Comparison of ENCODE assay signal across 25 cellular contexts in the genomic region with DNA sequence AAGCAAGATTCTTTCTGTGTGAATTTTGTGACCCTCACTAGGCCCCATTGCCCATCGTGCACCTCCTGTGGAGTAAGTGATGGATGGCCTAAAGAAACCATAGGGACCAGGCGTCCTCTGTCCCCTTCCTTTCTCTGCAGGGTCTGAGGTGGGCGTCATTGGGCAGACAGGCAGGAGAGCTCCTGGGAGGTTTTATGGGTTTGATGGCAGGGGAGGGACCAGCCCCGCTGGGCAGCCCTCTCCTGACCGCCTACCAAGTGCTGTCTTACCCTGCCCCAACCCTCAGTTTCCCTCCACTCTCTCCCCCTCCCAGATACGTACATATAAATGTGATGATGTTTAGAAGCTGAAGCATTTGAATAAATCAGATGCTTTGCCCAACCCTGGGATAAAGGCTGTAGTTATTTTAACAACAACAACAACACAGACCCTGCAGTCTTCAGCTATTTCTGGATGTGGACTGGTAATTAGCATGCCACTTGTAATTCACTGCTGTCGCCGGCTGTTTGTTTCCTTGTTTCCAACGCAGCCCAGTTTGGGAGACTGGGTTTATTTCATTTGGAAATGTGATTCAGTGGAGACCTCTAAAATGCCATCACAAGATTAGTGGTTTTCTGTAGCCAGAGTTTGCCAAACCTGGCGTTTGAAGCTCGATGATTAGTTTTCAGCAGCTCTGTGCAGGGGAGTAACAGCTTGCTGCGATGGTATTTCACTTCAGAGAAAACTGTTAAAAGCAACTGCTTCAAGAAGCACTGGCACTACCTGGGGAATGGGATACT.
DNase-seq lines count a peak whose midpoint lies in the region; ATAC-seq and TF ChIP-seq lines count a peak whose summit lies in the region.
"Had no signal": no experiment of that assay in that cellular context is flagged by ENCODE, and none has a peak within 500 bp of the region (broad histone marks: within the 10 kb centered on the region; RNA-seq: fewer than 3 reads in every experiment).

No MANE protein-coding gene starts in this region.

- H3K4me1 Mint-ChIP-seq in endodermal cell (peaks cover 7% of the 10 kb centered on the region), type B pancreatic cell (ENCODE audit: unreplicated experiment) (peaks cover 21% of the 10 kb centered on the region)
- H3K4me1 Mint-ChIP-seq in natural killer cell treated with Interleukin-12 subunit alpha and Interleukin-12 subunit beta and Interleukin-15 and Interleukin-18, amount 100 ng/mL, for 72 hours (ENCODE audit: low read depth in 2 of 2): no peaks in the 10 kb centered on the region

- no peaks in the 10 kb centered on the region for H3K9me2 ChIP-seq in Loucy (replicated peaks; ENCODE audit: low read depth, low read length)

- H3K27me3 ChIP-seq in Loucy (ENCODE audit: insufficient read depth, low read length, poor library complexity, severe bottlenecking) (no peaks in the 10 kb centered on the region), endodermal cell (ENCODE audit: control insufficient read depth, insufficient read depth, low read length, poor library complexity, severe bottlenecking) (no peaks in the 10 kb centered on the region)
- H3K27me3 ChIP-seq: SJSA1, upper lobe of left lung had no signal

- H3K9ac ChIP-seq in Loucy (ENCODE audit: low read depth, low read length, poor library complexity, severe bottlenecking): no peak overlapping the region
- no peak overlapping the region for H3K9ac ChIP-seq in endodermal cell (ENCODE audit: extremely low read depth, low read length, poor library complexity, severe bottlenecking)

- 73 to 77% methylated on average over 7 to 8 of the region's 12 CpGs for WGBS in endodermal cell (ENCODE audit: insufficient coverage in 1 of 2, insufficient read length in 1 of 2), 2 experiments

- no peak overlapping the region for H2AFZ ChIP-seq in Loucy (ENCODE audit: low read length)

- no peak for ATAC-seq in natural killer cell treated with Interleukin-12 subunit alpha and Interleukin-12 subunit beta and Interleukin-15 and Interleukin-18, amount 100 ng/mL, for 72 hours
- ATAC-seq: A549; activated naive CD4-positive, alpha-beta T cell treated with anti-CD3 and anti-CD28 coated beads, Interleukin-2, amount 50 U/mL, for 72 hours; activated T-helper 17 cell treated with anti-CD3 and anti-CD28 coated beads, Interleukin-2, amount 50 U/mL, for 72 hours; GM12878; T-cell had no signal

- TF ChIP-seq CTCF in Loucy (conservative IDR thresholded peaks at IDR 0.05; ENCODE audit: low read length): no peak
- TF ChIP-seq CTCF in endodermal cell (conservative IDR thresholded peaks at IDR 0.05): no peak
- no peak for TF ChIP-seq CTCF in type B pancreatic cell (conservative IDR thresholded peaks at IDR 0.05)

- peak overlapping the region; percentile 68 for H3K27ac ChIP-seq in endodermal cell (ENCODE audit: low read depth, low read length)
- H3K27ac ChIP-seq: A549, SJSA1, upper lobe of left lung had no signal

- peaks cover 59% of the 10 kb centered on the region for H3K4me1 ChIP-seq in Loucy (ENCODE audit: insufficient read depth, low read length, poor library complexity, severe bottlenecking)
- no peaks in the 10 kb centered on the region for H3K4me1 ChIP-seq in endodermal cell (ENCODE audit: control insufficient read depth, insufficient read depth, low read length)
- H3K4me1 ChIP-seq: A549, SJSA1 had no signal

- H3K36me3 ChIP-seq in Loucy (ENCODE audit: insufficient read depth, low read length): no peaks in the 10 kb centered on the region
- H3K36me3 ChIP-seq in endodermal cell (ENCODE audit: control insufficient read depth, insufficient read depth, low read length): no peaks in the 10 kb centered on the region
- H3K36me3 ChIP-seq: HAP-1, SJSA1, upper lobe of left lung had no signal

- peaks cover 30% of the 10 kb centered on the region; the same call in 1 of the 2 replicates for H3K79me2 ChIP-seq in Loucy (ENCODE audit: insufficient read depth, low read length)

- H3K4me2 ChIP-seq in Loucy (ENCODE audit: low read depth, low read length, poor library complexity, severe bottlenecking): peak overlapping the region; percentile 13
- H3K4me2 ChIP-seq: A549 had no signal

- H3K36me3 Mint-ChIP-seq in endodermal cell (ENCODE audit: low read depth) (no peaks in the 10 kb centered on the region), type B pancreatic cell (no peaks in the 10 kb centered on the region)
- H3K36me3 Mint-ChIP-seq in natural killer cell treated with Interleukin-12 subunit alpha and Interleukin-12 subunit beta and Interleukin-15 and Interleukin-18, amount 100 ng/mL, for 72 hours: no peaks in the 10 kb centered on the region

- H4K20me1 ChIP-seq in Loucy (ENCODE audit: insufficient read depth, low read length, poor library complexity, severe bottlenecking): no peaks in the 10 kb centered on the region

- H3K27ac Mint-ChIP-seq in endodermal cell: no peak overlapping the region
- no peak overlapping the region for H3K27ac Mint-ChIP-seq in type B pancreatic cell
- no peak overlapping the region for H3K27ac Mint-ChIP-seq in natural killer cell treated with Interleukin-12 subunit alpha and Interleukin-12 subunit beta and Interleukin-15 and Interleukin-18, amount 100 ng/mL, for 72 hours
- H3K27ac Mint-ChIP-seq: activated naive CD4-positive, alpha-beta T cell treated with anti-CD3 and anti-CD28 coated beads, Interleukin-2, amount 50 U/mL, for 72 hours; activated T-helper 17 cell treated with anti-CD3 and anti-CD28 coated beads, Interleukin-2, amount 50 U/mL, for 72 hours had no signal

- peaks cover 7% of the 10 kb centered on the region; the same call in 1 of the 2 replicates for H3F3A ChIP-seq in Loucy (ENCODE audit: low read depth)

- H3K27me3 Mint-ChIP-seq in endodermal cell (ENCODE audit: insufficient read depth) (no peaks in the 10 kb centered on the region), type B pancreatic cell (peaks cover 5% of the 10 kb centered on the region)
- peaks cover 25 to 27% of the 10 kb centered on the region in 2 donors for H3K27me3 Mint-ChIP-seq in natural killer cell treated with Interleukin-12 subunit alpha and Interleukin-12 subunit beta and Interleukin-15 and Interleukin-18, amount 100 ng/mL, for 72 hours
- H3K27me3 Mint-ChIP-seq: activated T-helper 17 cell treated with anti-CD3 and anti-CD28 coated beads, Interleukin-2, amount 50 U/mL, for 72 hours had no signal

- no peak overlapping the region for H3K4me3 Mint-ChIP-seq in endodermal cell
- no peak overlapping the region for H3K4me3 Mint-ChIP-seq in type B pancreatic cell
- H3K4me3 Mint-ChIP-seq in natural killer cell treated with Interleukin-12 subunit alpha and Interleukin-12 subunit beta and Interleukin-15 and Interleukin-18, amount 100 ng/mL, for 72 hours: no peak overlapping the region
- H3K4me3 Mint-ChIP-seq: activated T-helper 17 cell treated with anti-CD3 and anti-CD28 coated beads, Interleukin-2, amount 50 U/mL, for 72 hours; T-cell had no signal

- H3K9me3 Mint-ChIP-seq in endodermal cell: peaks cover 7% of the 10 kb centered on the region
- no peaks in the 10 kb centered on the region for H3K9me3 Mint-ChIP-seq in type B pancreatic cell
- H3K9me3 Mint-ChIP-seq in natural killer cell treated with Interleukin-12 subunit alpha and Interleukin-12 subunit beta and Interleukin-15 and Interleukin-18, amount 100 ng/mL, for 72 hours: no peaks in the 10 kb centered on the region
- H3K9me3 Mint-ChIP-seq: activated T-helper 17 cell treated with anti-CD3 and anti-CD28 coated beads, Interleukin-2, amount 50 U/mL, for 72 hours; T-cell had no signal

- H3K9me3 ChIP-seq in Loucy (ENCODE audit: insufficient read depth, low read depth, low read length) (no peaks in the 10 kb centered on the region), endodermal cell (ENCODE audit: control insufficient read depth, low read length) (peaks cover 7% of the 10 kb centered on the region)
- H3K9me3 ChIP-seq: A549, HAP-1, SJSA1, upper lobe of left lung had no signal

- no peak overlapping the region for H3K4me3 ChIP-seq in Loucy (ENCODE audit: low read length, poor library complexity, severe bottlenecking)
- no peak overlapping the region for H3K4me3 ChIP-seq in endodermal cell (ENCODE audit: low read length)
- H3K4me3 ChIP-seq: A549, GM12878, HAP-1, SJSA1, upper lobe of left lung had no signal

- DNase-seq in A172 (ENCODE audit: low spot score) (peak; percentile 29), endodermal cell (no peak), occipital lobe (lab: John Stamatoyannopoulos, UW) (peak; percentile 27), iPS-NIHi7 (ENCODE audit: extremely low spot score) (no peak), type B pancreatic cell (ENCODE audit: extremely low spot score, unreplicated experiment) (no peak)
- no peak for DNase-seq in activated effector memory CD4-positive, alpha-beta T cell treated with Interleukin-2 at 50 U/mL for 16 hours
- no peak for DNase-seq in natural killer cell treated with Interleukin-12 subunit alpha and Interleukin-12 subunit beta and Interleukin-15 and Interleukin-18, amount 100 ng/mL, for 72 hours (ENCODE audit: low spot score)
- DNase-seq: activated CD4-positive, alpha-beta T cell treated with anti-CD3 and anti-CD28 coated beads, Interleukin-2, amount 50 U/mL, for 4 hours; activated CD4-positive, CD25-positive, alpha-beta regulatory T cell; activated CD8-positive, alpha-beta memory T cell treated with anti-CD3 and anti-CD28 coated beads, Interleukin-2, amount 50 U/mL, for 4 hours; aorta; C1 segment of cervical spinal cord; Calu3; DND-41; NCI-H187 treated with DMSO at 0.1 percent for 48 hours; NCI-H524 treated with DMSO at 0.1 percent for 48 hours; T-cell; upper lobe of left lung had no signal

Comparison
In these comparisons a context has a peak if more than half of its experiments do, and no peak if none do; other contexts are left out.
1. DNase-seq: peak in A172 (single experiment) and occipital lobe (single experiment); none in endodermal cell (single experiment), iPS-NIHi7 (single experiment), type B pancreatic cell (single experiment), activated effector memory CD4-positive, alpha-beta T cell treated with Interleukin-2 at 50 U/mL for 16 hours (single experiment) and natural killer cell treated with Interleukin-12 subunit alpha and Interleukin-12 subunit beta and Interleukin-15 and Interleukin-18, amount 100 ng/mL, for 72 hours (single experiment).